ENCODE assay signal across 16 cellular contexts in genomic region chr18:74897971-74898657, GRCh38.
DNase-seq lines count a peak whose midpoint lies in the region; ATAC-seq and TF ChIP-seq lines count a peak whose summit lies in the region.
"Had no signal": no experiment of that assay in that cellular context is flagged by ENCODE, and none has a peak within 500 bp of the region (broad histone marks: within the 10 kb centered on the region; RNA-seq: fewer than 3 reads in every experiment).

No MANE protein-coding gene starts in this region.

- peaks cover 24% of the 10 kb centered on the region for H3K4me1 Mint-ChIP-seq in chondrocyte (ENCODE audit: low read depth)
- H3K4me1 Mint-ChIP-seq: stimulated activated memory B cell treated with anti-CD40 and anti-IgM and Interleukin-4, amounts not matched to agents 10 μg/mL and 1 μg/mL and 100 μg/mL, for 72 hours had no signal

- H3K4me1 ChIP-seq in lower lobe of right lung (peaks cover 4% of the 10 kb centered on the region), neuronal stem cell (ENCODE audit: control insufficient read depth in 2 of 2, insufficient read depth in 1 of 2, low read depth in 1 of 2, low read length in 2 of 2) (peaks cover 2 to 14% of the 10 kb centered on the region in 2 donors)

- H3K4ac ChIP-seq in neuronal stem cell (ENCODE audit: low read length) = no peak overlapping the region

- H3K36me3 ChIP-seq in MG63 (no peaks in the 10 kb centered on the region), lower lobe of right lung (no peaks in the 10 kb centered on the region), neuronal stem cell (replicated peaks in 1 of 2; ENCODE audit: control insufficient read depth in 2 of 2, insufficient read depth in 2 of 2, low read length in 2 of 2) (no peaks in the 10 kb centered on the region)
- H3K36me3 ChIP-seq: ovary had no signal

- H3K9me3 ChIP-seq in MG63 (no peaks in the 10 kb centered on the region), lower lobe of right lung (no peaks in the 10 kb centered on the region), neuronal stem cell (replicated peaks in 1 of 2; ENCODE audit: control insufficient read depth in 2 of 2, insufficient read depth in 1 of 2, low read depth in 1 of 2, low read length in 2 of 2) (no peaks in the 10 kb centered on the region)
- H3K9me3 ChIP-seq: ovary had no signal

- no peak overlapping the region for H3K4me2 ChIP-seq in neuronal stem cell (ENCODE audit: insufficient read depth, low read length, poor library complexity, severe bottlenecking)

- DNase-seq in AG10803 (ENCODE audit: low read depth) (peak; percentile 51), MG63 (peak; percentile 28), chondrocyte (ENCODE audit: low spot score) (no peak), medulla oblongata (ENCODE audit: extremely low spot score) (peak; percentile 50), NCI-H2081 treated with DMSO at 0.1 percent for 48 hours (lab: John Stamatoyannopoulos, UW) (no peak), lower lobe of right lung (no peak), neuronal stem cell (ENCODE audit: low spot score) (no peak)
- DNase-seq: activated CD4-positive, alpha-beta T cell treated with anti-CD3 and anti-CD28 coated beads, Interleukin-2, amount 50 U/mL, for 1 hour; activated effector memory CD4-positive, alpha-beta T cell treated with Interleukin-2 at 50 U/mL for 16 hours; CD4-positive, CD25-positive, alpha-beta regulatory T cell; ovary; stimulated activated CD4-positive, alpha-beta T cell treated with anti-CD3 and anti-CD28 coated beads, Interleukin-1b, Interleukin-23, amount 100 ng/mL, for 48 hours had no signal

- no peak overlapping the region for H2BK12ac ChIP-seq in neuronal stem cell (ENCODE audit: low read length)

- WGBS in neuronal stem cell (ENCODE audit: extremely low coverage in 2 of 2, insufficient read length in 2 of 2, insufficient replicate concordance in 1 of 2), 2 donors = no CpG with 5 or more reads among the region's 5 CpGs

- no peaks in the 10 kb centered on the region for H3K9me3 Mint-ChIP-seq in chondrocyte (ENCODE audit: low read depth)
- H3K9me3 Mint-ChIP-seq: CD4-positive, CD25-positive, alpha-beta regulatory T cell; central memory CD8-positive, alpha-beta T cell; stimulated activated memory B cell treated with anti-CD40 and anti-IgM and Interleukin-4, amounts not matched to agents 10 μg/mL and 1 μg/mL and 100 μg/mL, for 72 hours had no signal

- no peaks in the 10 kb centered on the region for H3K79me1 ChIP-seq in neuronal stem cell (ENCODE audit: low read depth, low read length)

- no peak overlapping the region for H4K91ac ChIP-seq in neuronal stem cell (ENCODE audit: low read depth, low read length, poor library complexity)

- intact Hi-C loops in lower lobe of right lung (cut with DNase I) = loop anchor here (10.0 kb wide), 1 partner anchor 577 kb away; no protein-coding TSS in a partner anchor

- H3K27me3 Mint-ChIP-seq in chondrocyte (ENCODE audit: low read depth) = no peaks in the 10 kb centered on the region
- H3K27me3 Mint-ChIP-seq: CD4-positive, CD25-positive, alpha-beta regulatory T cell; central memory CD8-positive, alpha-beta T cell; stimulated activated memory B cell treated with anti-CD40 and anti-IgM and Interleukin-4, amounts not matched to agents 10 μg/mL and 1 μg/mL and 100 μg/mL, for 72 hours had no signal

- no peaks in the 10 kb centered on the region for H3K27me3 ChIP-seq in MG63
- no peaks in the 10 kb centered on the region for H3K27me3 ChIP-seq in lower lobe of right lung (ENCODE audit: low read depth)
- H3K27me3 ChIP-seq in neuronal stem cell (ENCODE audit: control insufficient read depth in 3 of 3, insufficient read depth in 3 of 3, low read depth in 1 of 3, low read length in 3 of 3) = no peaks in the 10 kb centered on the region
- H3K27me3 ChIP-seq: ovary had no signal

- H4K8ac ChIP-seq in neuronal stem cell (ENCODE audit: low read depth, low read length) = no peak overlapping the region

- H3K9ac ChIP-seq in neuronal stem cell (ENCODE audit: low read depth, low read length, poor library complexity) = no peak overlapping the region

- TF ChIP-seq CTCF in AG10803 (conservative IDR thresholded peaks at IDR 0.05; ENCODE audit: low read length) (no peak), chondrocyte (IDR thresholded peaks at IDR 0.05) (no peak), lower lobe of right lung (IDR thresholded peaks at IDR 0.05) (no peak)

- H3K18ac ChIP-seq in neuronal stem cell (ENCODE audit: low read length) = no peak overlapping the region

- H3K23ac ChIP-seq in neuronal stem cell (ENCODE audit: low read depth, low read length, poor library complexity) = no peak overlapping the region

- no peak overlapping the region for H2BK5ac ChIP-seq in neuronal stem cell (ENCODE audit: low read length)

- no peak overlapping the region for H3K4me3 Mint-ChIP-seq in chondrocyte (ENCODE audit: unreplicated experiment)
- H3K4me3 Mint-ChIP-seq: CD4-positive, CD25-positive, alpha-beta regulatory T cell; central memory CD8-positive, alpha-beta T cell; stimulated activated memory B cell treated with anti-CD40 and anti-IgM and Interleukin-4, amounts not matched to agents 10 μg/mL and 1 μg/mL and 100 μg/mL, for 72 hours had no signal

- no peak overlapping the region for H3K14ac ChIP-seq in neuronal stem cell (ENCODE audit: low read length)

- H3K27ac Mint-ChIP-seq in chondrocyte (ENCODE audit: unreplicated experiment) = peak overlapping the region; percentile 57
- H3K27ac Mint-ChIP-seq: stimulated activated memory B cell treated with anti-CD40 and anti-IgM and Interleukin-4, amounts not matched to agents 10 μg/mL and 1 μg/mL and 100 μg/mL, for 72 hours had no signal

- no peak overlapping the region for H2BK120ac ChIP-seq in neuronal stem cell (ENCODE audit: low read depth, low read length)

- no peak overlapping the region for H2AFZ ChIP-seq in neuronal stem cell (ENCODE audit: low read length)

- H2BK15ac ChIP-seq in neuronal stem cell (ENCODE audit: low read length) = no peak overlapping the region

- H3K36me3 Mint-ChIP-seq in chondrocyte (ENCODE audit: low read depth) = no peaks in the 10 kb centered on the region

- H3K4me3 ChIP-seq in AG10803 (ENCODE audit: low read length) (no peak overlapping the region), MG63 (no peak overlapping the region), lower lobe of right lung (no peak overlapping the region), neuronal stem cell (ENCODE audit: low read length in 2 of 2) (no peak overlapping the region)
- H3K4me3 ChIP-seq: ovary had no signal

- H3K27ac ChIP-seq in lower lobe of right lung (no peak overlapping the region), neuronal stem cell (replicated peaks; ENCODE audit: low read length) (no peak overlapping the region)
- H3K27ac ChIP-seq: ovary had no signal

- ATAC-seq in HG02798 (IDR thresholded peaks at IDR 0.05; ENCODE audit: poor library complexity, unreplicated experiment) = no peak
- no peak for ATAC-seq in lower lobe of right lung
- ATAC-seq: left lobe of liver; stimulated activated memory B cell treated with anti-CD40 and anti-IgM and Interleukin-4, amounts not matched to agents 10 μg/mL and 1 μg/mL and 100 μg/mL, for 72 hours had no signal

- no peak overlapping the region for H2AK5ac ChIP-seq in neuronal stem cell (ENCODE audit: low read depth, low read length)

Comparison
In these comparisons a context has a peak if more than half of its experiments do, and no peak if none do; other contexts are left out.
1. DNase-seq: peak in AG10803 (single experiment), MG63 (single experiment) and medulla oblongata (single experiment); none in chondrocyte (single experiment), NCI-H2081 treated with DMSO at 0.1 percent for 48 hours (single experiment), lower lobe of right lung (single experiment) and neuronal stem cell (single experiment).